In genomic region chr3:16820485-16820884, GRCh38 we compare ENCODE assay signal across 18 cellular contexts.
DNase-seq lines count a peak whose midpoint lies in the region; ATAC-seq, FAIRE-seq and TF ChIP-seq lines count a peak whose summit lies in the region.
"Had no signal": no experiment of that assay in that cellular context is flagged by ENCODE, and none has a peak within 500 bp of the region (broad histone marks: within the 10 kb centered on the region; RNA-seq: fewer than 3 reads in every experiment).

No MANE protein-coding gene starts in this region.

- no peak overlapping the region for H3K4me3 ChIP-seq in GM12878
- H3K4me3 ChIP-seq in SK-N-SH (ENCODE audit: low read depth in 2 of 2, low read length in 1 of 2) = no peak overlapping the region
- H3K4me3 ChIP-seq: A549 had no signal

- no peak overlapping the region for H3K27ac ChIP-seq in GM12878 (ENCODE audit: control insufficient read depth, insufficient read depth)
- no peak overlapping the region for H3K27ac ChIP-seq in SK-N-SH (ENCODE audit: low read depth in 2 of 2, low read length in 1 of 2)
- H3K27ac ChIP-seq: A549, C4-2B had no signal

- no TSS peak for BruUV-seq in GM12878 (replicated peaks; lab: Mats Ljungman, UMichigan)

- H3K9ac ChIP-seq in GM12878 (ENCODE audit: control insufficient read depth, insufficient read depth, low read length) = no peak overlapping the region
- H3K9ac ChIP-seq in SK-N-SH = no peak overlapping the region

- RAD21 ChIA-PET in GM12878 (lab: Charles Lee; ENCODE audit: unreplicated experiment) = no interaction called here

- peaks cover 23% of the 10 kb centered on the region for H3K4me1 ChIP-seq in GM12878 (ENCODE audit: control insufficient read depth, insufficient read depth, low read length)
- no peaks in the 10 kb centered on the region for H3K4me1 ChIP-seq in SK-N-SH (ENCODE audit: control insufficient read depth in 1 of 2, insufficient read depth in 2 of 2, low read depth in 1 of 2, low read length in 1 of 2)
- H3K4me1 ChIP-seq: A549, BE2C had no signal

- intact Hi-C loops in GM12878 (cut with micrococcal nuclease; ENCODE audit: unreplicated experiment) = loop anchor here (10.0 kb wide), 1 partner anchor 526 kb away; no protein-coding TSS in a partner anchor

- H2AFZ ChIP-seq in GM12878 (ENCODE audit: control insufficient read depth, low read depth, low read length) (no peak overlapping the region), SK-N-SH (ENCODE audit: low read depth) (no peak overlapping the region)

- no peaks in the 10 kb centered on the region for H3K9me2 ChIP-seq in SK-N-SH

- CTCF ChIA-PET in GM12878 (lab: Yijun Ruan, JAX) (interaction anchor here (2.2 kb wide), 1 partner anchor 9 kb away, joined by 5 read pairs; no protein-coding TSS in a partner anchor), SK-N-SH (lab: Yijun Ruan, JAX) (interaction anchor here (0.9 kb wide), 1 partner anchor 8 kb away, joined by 3 read pairs; no protein-coding TSS in a partner anchor)

- TF ChIP-seq RAD21 in GM12878 (IDR thresholded peaks at IDR 0.05; ENCODE audit: insufficient read depth, low read depth, low read length) (no peak), SK-N-SH (IDR thresholded peaks at IDR 0.05; ENCODE audit: low read length) (no peak)

- H3K27me3 Mint-ChIP-seq in stimulated activated naive CD8-positive, alpha-beta T cell treated with anti-CD3 and anti-CD28 coated beads, Interleukin-15, amount 100 ng/mL, for 72 hours = no peaks in the 10 kb centered on the region
- H3K27me3 Mint-ChIP-seq: CD4-positive, alpha-beta memory T cell had no signal

- in situ Hi-C loops in GM12878 (cut with MboI) = no loop called here

- H3K36me3 ChIP-seq in GM12878 (ENCODE audit: control insufficient read depth in 2 of 2, insufficient read depth in 2 of 2, low read length in 1 of 2) = no peaks in the 10 kb centered on the region
- no peaks in the 10 kb centered on the region for H3K36me3 ChIP-seq in SK-N-SH (replicated peaks in 1 of 2; ENCODE audit: control insufficient read depth in 1 of 2, insufficient read depth in 2 of 2, low read length in 1 of 2)
- H3K36me3 ChIP-seq: BE2C had no signal

- H3K4me3 Mint-ChIP-seq in stimulated activated naive CD8-positive, alpha-beta T cell treated with anti-CD3 and anti-CD28 coated beads, Interleukin-15, amount 100 ng/mL, for 72 hours = no peak overlapping the region
- H3K4me3 Mint-ChIP-seq: CD4-positive, alpha-beta memory T cell; HFFc6 had no signal

- H3K9me3 ChIP-seq in GM12878 (replicated peaks; ENCODE audit: control insufficient read depth, insufficient read depth, low read length) = no peaks in the 10 kb centered on the region; the same call in 2 of the 3 replicates
- H3K9me3 ChIP-seq in SK-N-SH = no peaks in the 10 kb centered on the region
- H3K9me3 ChIP-seq: A549, BE2C had no signal

- peak; percentile 60 for ATAC-seq in stimulated activated naive CD8-positive, alpha-beta T cell treated with anti-CD3 and anti-CD28 coated beads, Interleukin-15, amount 100 ng/mL, for 72 hours
- ATAC-seq in stimulated activated naive CD8-positive, alpha-beta T cell treated with anti-CD3 and anti-CD28 coated beads, Interleukin-15, Interleukin-2, amounts not matched to agents 100 U/mL and 50 U/mL, for 24 hours = no peak
- peak; percentile 17; the same call in 1 of the 3 replicates for ATAC-seq in GM12878
- ATAC-seq: A549, HepG2 had no signal

- TF ChIP-seq CTCF in GM12878 (IDR thresholded peaks at IDR 0.05 in 2 of 3, conservative IDR thresholded peaks at IDR 0.05 in 1 of 3; ENCODE audit: control insufficient read depth in 2 of 3, extremely low read depth in 1 of 3, insufficient read depth in 1 of 3, low read depth in 3 of 3, low read length in 3 of 3) (no peak), SK-N-SH (IDR thresholded peaks at IDR 0.05) (no peak)

- no peak for DNase-seq in stimulated activated naive CD8-positive, alpha-beta T cell treated with anti-CD3 and anti-CD28 coated beads, Interleukin-15, amount 100 ng/mL, for 72 hours
- no peak for DNase-seq in stimulated activated naive CD8-positive, alpha-beta T cell treated with anti-CD3 and anti-CD28 coated beads, Interleukin-15, Interleukin-2, amounts not matched to agents 100 U/mL and 50 U/mL, for 24 hours
- DNase-seq in GM18507 (ENCODE audit: extremely low spot score, insufficient read length, low read depth) = no peak
- DNase-seq in GM12878 (ENCODE audit: low read depth, low spot score) = no peak
- no peak for DNase-seq in DMS153 treated with DMSO at 0.1 percent for 48 hours (lab: John Stamatoyannopoulos, UW; ENCODE audit: unreplicated experiment)
- no peak for DNase-seq in dedifferentiated amniotic fluid mesenchymal stem cell (ENCODE audit: extremely low spot score)
- no peak for DNase-seq in SK-N-SH
- DNase-seq: BE2C; CD4-positive, alpha-beta memory T cell; DMS153; GF-D8; HCEC 1CT; HFFc6 had no signal

- H3F3A ChIP-seq in SK-N-SH (replicated peaks; ENCODE audit: insufficient read depth) = no peaks in the 10 kb centered on the region

- H3K9me3 Mint-ChIP-seq in stimulated activated naive CD8-positive, alpha-beta T cell treated with anti-CD3 and anti-CD28 coated beads, Interleukin-15, amount 100 ng/mL, for 72 hours = peaks cover 0 to 5% of the 10 kb centered on the region in 2 donors
- H3K9me3 Mint-ChIP-seq: HFFc6 had no signal

- H3K27me3 ChIP-seq in GM12878 (replicated peaks in 1 of 2; ENCODE audit: control insufficient read depth in 2 of 2, insufficient read depth in 2 of 2, low read length in 1 of 2) (no peaks in the 10 kb centered on the region), SK-N-SH (ENCODE audit: insufficient read depth) (no peaks in the 10 kb centered on the region)
- H3K27me3 ChIP-seq: BE2C had no signal

- peaks cover 25% of the 10 kb centered on the region for H3K4me1 Mint-ChIP-seq in stimulated activated naive CD8-positive, alpha-beta T cell treated with anti-CD3 and anti-CD28 coated beads, Interleukin-15, amount 100 ng/mL, for 72 hours

- FAIRE-seq in GM18507 (lab: Jason Lieb, UNC) = peak; percentile 5
- no peak for FAIRE-seq in GM12878 (lab: Jason Lieb, UNC)
- FAIRE-seq: A549, D721Med, HepG2, HTR-8/SVneo had no signal

- POLR2A ChIA-PET in GM12878 (lab: Charles Lee) = no interaction called here
- POLR2A ChIA-PET in SK-N-SH (lab: Yijun Ruan, JAX) = no interaction called here

- no peaks in the 10 kb centered on the region for H4K20me1 ChIP-seq in GM12878 (ENCODE audit: control insufficient read depth, insufficient read depth)
- no peaks in the 10 kb centered on the region for H4K20me1 ChIP-seq in SK-N-SH (ENCODE audit: insufficient read depth)

- no peak for TF ChIP-seq POLR2A in GM12878 (IDR thresholded peaks at IDR 0.05; ENCODE audit: low read depth, low read length)

- no peak overlapping the region for H3K27ac Mint-ChIP-seq in stimulated activated naive CD8-positive, alpha-beta T cell treated with anti-CD3 and anti-CD28 coated beads, Interleukin-15, amount 100 ng/mL, for 72 hours
- H3K27ac Mint-ChIP-seq: HFFc6 had no signal

- H3K4me2 ChIP-seq in GM12878 (ENCODE audit: control insufficient read depth, insufficient read depth) (no peak overlapping the region), SK-N-SH (no peak overlapping the region)
- H3K4me2 ChIP-seq: A549 had no signal

- SMC1A ChIA-PET in GM12878 (lab: Charles Lee; ENCODE audit: uncharacterized antibody, unreplicated experiment) = interaction anchor here (1.2 to 1.5 kb wide), 4 partner anchors 19 to 212 kb away, joined by 3 to 4 read pairs (median 3); no protein-coding TSS in a partner anchor

- no peak for TF ChIP-seq EP300 in GM12878 (IDR thresholded peaks at IDR 0.05; ENCODE audit: borderline replicate concordance in 1 of 2, control insufficient read depth in 1 of 2, low read depth in 2 of 2, low read length in 2 of 2)
- TF ChIP-seq EP300 in SK-N-SH (IDR thresholded peaks at IDR 0.05; ENCODE audit: borderline replicate concordance in 1 of 2, low read depth in 1 of 2, low read length in 1 of 2) = no peak

- no peaks in the 10 kb centered on the region for H3K79me2 ChIP-seq in GM12878 (ENCODE audit: control insufficient read depth, insufficient read depth, low read length)
- no peaks in the 10 kb centered on the region for H3K79me2 ChIP-seq in SK-N-SH (ENCODE audit: insufficient read depth)

TF ChIP-seq in GM12878, 131 proteins besides CTCF, POLR2A, EP300 and RAD21 (continues in another document):
- TF ChIP-seq, protein P1, sequence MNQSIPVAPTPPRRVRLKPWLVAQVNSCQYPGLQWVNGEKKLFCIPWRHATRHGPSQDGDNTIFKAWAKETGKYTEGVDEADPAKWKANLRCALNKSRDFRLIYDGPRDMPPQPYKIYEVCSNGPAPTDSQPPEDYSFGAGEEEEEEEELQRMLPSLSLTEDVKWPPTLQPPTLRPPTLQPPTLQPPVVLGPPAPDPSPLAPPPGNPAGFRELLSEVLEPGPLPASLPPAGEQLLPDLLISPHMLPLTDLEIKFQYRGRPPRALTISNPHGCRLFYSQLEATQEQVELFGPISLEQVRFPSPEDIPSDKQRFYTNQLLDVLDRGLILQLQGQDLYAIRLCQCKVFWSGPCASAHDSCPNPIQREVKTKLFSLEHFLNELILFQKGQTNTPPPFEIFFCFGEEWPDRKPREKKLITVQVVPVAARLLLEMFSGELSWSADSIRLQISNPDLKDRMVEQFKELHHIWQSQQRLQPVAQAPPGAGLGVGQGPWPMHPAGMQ (IDR thresholded peaks at IDR 0.05; ENCODE audit: borderline replicate concordance) = no peak
- TF ChIP-seq YBX1 (IDR thresholded peaks at IDR 0.05) (no peak), DPF2 (IDR thresholded peaks at IDR 0.05) (no peak)

TF ChIP-seq in SK-N-SH, 30 proteins besides CTCF, POLR2A, EP300 and RAD21 (continues in another document):
- TF ChIP-seq, protein P2, sequence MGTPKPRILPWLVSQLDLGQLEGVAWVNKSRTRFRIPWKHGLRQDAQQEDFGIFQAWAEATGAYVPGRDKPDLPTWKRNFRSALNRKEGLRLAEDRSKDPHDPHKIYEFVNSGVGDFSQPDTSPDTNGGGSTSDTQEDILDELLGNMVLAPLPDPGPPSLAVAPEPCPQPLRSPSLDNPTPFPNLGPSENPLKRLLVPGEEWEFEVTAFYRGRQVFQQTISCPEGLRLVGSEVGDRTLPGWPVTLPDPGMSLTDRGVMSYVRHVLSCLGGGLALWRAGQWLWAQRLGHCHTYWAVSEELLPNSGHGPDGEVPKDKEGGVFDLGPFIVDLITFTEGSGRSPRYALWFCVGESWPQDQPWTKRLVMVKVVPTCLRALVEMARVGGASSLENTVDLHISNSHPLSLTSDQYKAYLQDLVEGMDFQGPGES (IDR thresholded peaks at IDR 0.05; ENCODE audit: low read depth, low read length) = no peak
- no peak for TF ChIP-seq GATA2 (CRISPR knock-in tag; IDR thresholded peaks at IDR 0.05)
- no peak for TF ChIP-seq NFIC (IDR thresholded peaks at IDR 0.05; ENCODE audit: borderline replicate concordance)
- no peak for TF ChIP-seq PBX3 (IDR thresholded peaks at IDR 0.05)
- TF ChIP-seq NRF1 (IDR thresholded peaks at IDR 0.05; ENCODE audit: low read depth, low read length) = no peak
